28 cellular contexts compared by ENCODE assay signal in genomic region chr19:749811-750210, GRCh38. TPM values are rescaled to one million over a fixed set of nuclear protein-coding genes. Genes with fewer than 3 reads are reported as not detected.
"Had no signal": no experiment of that assay in that cellular context is flagged by ENCODE, and none has a peak within 500 bp of the region (broad histone marks: within the 10 kb centered on the region; RNA-seq: fewer than 3 reads in every experiment).

No MANE protein-coding gene starts in this region.

- H3K9me3 ChIP-seq: prostate gland, thyroid gland had no signal

- ATAC-seq: effector memory CD8-positive, alpha-beta T cell; left lobe of liver; natural killer cell; sciatic nerve; stimulated activated effector memory CD8-positive, alpha-beta T cell treated with anti-CD3 and anti-CD28 coated beads, Interleukin-12 subunit alpha, Interleukin-12 subunit beta, amount 100 ng/mL, for 72 hours had no signal

- H3K4me3 ChIP-seq: coronary artery, esophagus squamous epithelium, lung, prostate gland, right atrium auricular region, stomach, thyroid gland had no signal

- DNase-seq: dermis blood vessel endothelial cell; effector memory CD8-positive, alpha-beta T cell; erythroblast; esophagus squamous epithelium; kidney; mesenchymal stem cell; midbrain; natural killer cell; stimulated activated CD4-positive, alpha-beta T cell treated with anti-CD3 and anti-CD28 coated beads, Interleukin-2, amount 100 ng/mL, for 24 hours; stimulated activated CD4-positive, alpha-beta T cell treated with anti-CD3 and anti-CD28 coated beads, Interleukin-4, amount 100 ng/mL, for 24 hours; stimulated activated naive CD4-positive, alpha-beta T cell treated with Interleukin-2 at 50 U/mL for 16 hours; stomach; thyroid gland had no signal

- H3K27me3 ChIP-seq: right atrium auricular region, thyroid gland had no signal

- H3K27ac ChIP-seq: coronary artery, esophagus squamous epithelium, right atrium auricular region, thyroid gland had no signal

- FAIRE-seq: endometrium, frontal cortex, kidney had no signal

- H3K36me3 ChIP-seq: prostate gland, thyroid gland had no signal

- H3K4me1 ChIP-seq: right atrium auricular region had no signal

RNA-seq across cellular contexts. Expression of gene MISP, which starts 1.1 kb away (rescaled TPM):
- total RNA-seq: dermis blood vessel endothelial cell, natural killer cell, subcutaneous adipose tissue had no signal

RNA-seq across cellular contexts. Expression of gene PRSS57, which starts 54.6 kb away (rescaled TPM):
- total RNA-seq: dermis blood vessel endothelial cell, esophagus squamous epithelium, frontal cortex, kidney, left lobe of liver, mucosa of gallbladder, myocyte, right atrium auricular region, sciatic nerve, stomach, subcutaneous adipose tissue, temporal lobe, thyroid gland, urinary bladder had no signal
- polyA plus RNA-seq: neural cell, stomach, urinary bladder had no signal
